ENCODE assay signal across 15 cellular contexts in genomic region chr4:29588615-29589014, GRCh38.
DNase-seq lines count a peak whose midpoint lies in the region; ATAC-seq and TF ChIP-seq lines count a peak whose summit lies in the region.
"Had no signal": no experiment of that assay in that cellular context is flagged by ENCODE, and none has a peak within 500 bp of the region (broad histone marks: within the 10 kb centered on the region; RNA-seq: fewer than 3 reads in every experiment).

No MANE protein-coding gene starts in this region.

- TF ChIP-seq POLR2A in thyroid gland (IDR thresholded peaks at IDR 0.05), result no peak

- TF ChIP-seq CTCF in fibroblast of mammary gland (conservative IDR thresholded peaks at IDR 0.05; ENCODE audit: control insufficient read depth, insufficient read depth, low read depth, low read length) (no peak), thyroid gland (IDR thresholded peaks at IDR 0.05) (no peak)

- no peak overlapping the region for H3K9ac ChIP-seq in adipocyte (ENCODE audit: low read length)
- H3K9ac ChIP-seq: BLaER1 treated with 17β-estradiol and CSF1 and Interleukin-3, amounts not matched to agents 10 nM and 100 nM had no signal

- H3K27me3 ChIP-seq in adipocyte (replicated peaks; ENCODE audit: control insufficient read depth, insufficient read depth, low read length) (peaks cover 3% of the 10 kb centered on the region), thyroid gland (no peaks in the 10 kb centered on the region)
- H3K27me3 ChIP-seq: BLaER1 treated with 17β-estradiol and CSF1 and Interleukin-3, amounts not matched to agents 10 nM and 100 nM had no signal

- no peaks in the 10 kb centered on the region for H3K4me1 ChIP-seq in adipocyte (ENCODE audit: control insufficient read depth, insufficient read depth, low read length)
- H3K4me1 ChIP-seq in thyroid gland, result no peaks in the 10 kb centered on the region
- H3K4me1 ChIP-seq: BLaER1 treated with 17β-estradiol and CSF1 and Interleukin-3, amounts not matched to agents 10 nM and 100 nM had no signal

- ATAC-seq in GM18502 (IDR thresholded peaks at IDR 0.05; ENCODE audit: poor library complexity, unreplicated experiment), result no peak

- H3K9me3 ChIP-seq in adipocyte (ENCODE audit: control insufficient read depth, low read length) (peaks cover 10% of the 10 kb centered on the region), thyroid gland (no peaks in the 10 kb centered on the region)
- H3K9me3 ChIP-seq: BLaER1 treated with 17β-estradiol and CSF1 and Interleukin-3, amounts not matched to agents 10 nM and 100 nM had no signal

- H3K36me3 ChIP-seq in adipocyte (ENCODE audit: control insufficient read depth, insufficient read depth, low read length, severe bottlenecking) (no peaks in the 10 kb centered on the region), thyroid gland (no peaks in the 10 kb centered on the region)
- H3K36me3 ChIP-seq: BLaER1 treated with 17β-estradiol and CSF1 and Interleukin-3, amounts not matched to agents 10 nM and 100 nM had no signal

- DNase-seq in EL, result peak; percentile 21
- peak; percentile 49 for DNase-seq in LHCN-M2 (ENCODE audit: low read depth)
- DNase-seq in adipocyte (ENCODE audit: low read depth), result peak; percentile 17
- peak; percentile 14 for DNase-seq in fibroblast of mammary gland (ENCODE audit: low read depth)
- DNase-seq in NCI-H187 (lab: John Stamatoyannopoulos, UW), result no peak
- no peak for DNase-seq in central memory CD4-positive, alpha-beta T cell
- DNase-seq in thyroid gland, result no peak
- DNase-seq: 8988T; CD4-positive, CD25-positive, alpha-beta regulatory T cell; DMS53; GOT3; H9 had no signal

- H3K4me3 ChIP-seq in adipocyte (ENCODE audit: low read length), result no peak overlapping the region
- no peak overlapping the region for H3K4me3 ChIP-seq in fibroblast of mammary gland (ENCODE audit: control insufficient read depth, low read depth, low read length)
- no peak overlapping the region for H3K4me3 ChIP-seq in thyroid gland (replicated peaks in 1 of 3)
- H3K4me3 ChIP-seq: BLaER1 treated with 17β-estradiol and CSF1 and Interleukin-3, amounts not matched to agents 10 nM and 100 nM had no signal

- 61% methylated on average over 3 of the region's 3 CpGs for WGBS in thyroid gland, 2 donors

- no peak overlapping the region for H3K27ac ChIP-seq in thyroid gland
- H3K27ac ChIP-seq: BLaER1 treated with 17β-estradiol and CSF1 and Interleukin-3, amounts not matched to agents 10 nM and 100 nM; HL-60 had no signal

- intact Hi-C loops in thyroid gland (cut with DNase I), result no loop called here

Comparison
In these comparisons a context has a peak if more than half of its experiments do, and no peak if none do; other contexts are left out.
1. DNase-seq: peak in EL (single experiment), LHCN-M2 (single experiment), adipocyte (single experiment) and fibroblast of mammary gland (single experiment); none in NCI-H187 (0 of 2), central memory CD4-positive, alpha-beta T cell (single experiment) and thyroid gland (0 of 2).